In genomic region chr16:58518083-58518979, GRCh38 we compare ENCODE assay signal across 10 cellular contexts. TPM values are rescaled to one million over a fixed set of nuclear protein-coding genes. Genes with fewer than 3 reads are reported as not detected.
DNase-seq lines count a peak whose midpoint lies in the region; ATAC-seq lines count a peak whose summit lies in the region.
"Had no signal": no experiment of that assay in that cellular context is flagged by ENCODE, and none has a peak within 500 bp of the region (broad histone marks: within the 10 kb centered on the region; RNA-seq: fewer than 3 reads in every experiment).

No MANE protein-coding gene starts in this region.

- no peak for DNase-seq in immature natural killer cell
- no peak for DNase-seq in HPDE6-E6E7 (ENCODE audit: extremely low spot score)
- no peak for DNase-seq in globus pallidus (ENCODE audit: low spot score)
- no peak for DNase-seq in NCI-H1930 (lab: John Stamatoyannopoulos, UW)
- DNase-seq: activated CD4-positive, alpha-beta T cell treated with anti-CD3 and anti-CD28 coated beads for 48 hours; cortex of kidney; IMR-90 had no signal

- H3K27me3 Mint-ChIP-seq in immature natural killer cell (ENCODE audit: low read depth in 3 of 3) = peaks cover 0 to 7% (median 2%) of the 10 kb centered on the region in 3 donors

- ATAC-seq in GM18858 (IDR thresholded peaks at IDR 0.05; ENCODE audit: unreplicated experiment) = peak; percentile 38
- ATAC-seq in GM21529 (IDR thresholded peaks at IDR 0.05; ENCODE audit: unreplicated experiment) = peak; percentile 39
- peak; percentile 54 for ATAC-seq in HG03432 (IDR thresholded peaks at IDR 0.05; ENCODE audit: unreplicated experiment)

- H3K36me3 Mint-ChIP-seq in immature natural killer cell = peaks cover 4 to 27% (median 20%) of the 10 kb centered on the region in 3 donors

- H3K9me3 Mint-ChIP-seq in immature natural killer cell = no peaks in the 10 kb centered on the region

- peak overlapping the region; percentile 3 to 83 (median 31) for H3K27ac Mint-ChIP-seq in immature natural killer cell

- peak overlapping the region in 1 of 5 donors; percentile 42 for H3K4me3 Mint-ChIP-seq in immature natural killer cell

- H3K4me1 Mint-ChIP-seq in immature natural killer cell = peaks cover 14 to 15% of the 10 kb centered on the region in 2 donors

RNA-seq across cellular contexts. Expression of gene SETD6, which starts 3.0 kb away (rescaled TPM):
- 10 to 100 TPM in 1 of 3 donors, 1 to 10 TPM in 2; 4.5 to 11.9 (median 5.9) TPM for polyA plus RNA-seq in immature natural killer cell

RNA-seq across cellular contexts. Expression of gene NDRG4, which starts 18.4 kb away (rescaled TPM):
- polyA plus RNA-seq in immature natural killer cell = under 1 TPM in 1 of 3 donors, not detected in 2; 0.18 TPM
